7 cellular contexts compared by ENCODE assay signal in genomic region chr10:88386204-88386877, GRCh38.
DNase-seq lines count a peak whose midpoint lies in the region; ATAC-seq and TF ChIP-seq lines count a peak whose summit lies in the region.

No MANE protein-coding gene starts in this region.

- TF ChIP-seq POLR2A in transverse colon (IDR thresholded peaks at IDR 0.05), result no peak

- peaks cover 6% of the 10 kb centered on the region for H3K4me1 ChIP-seq in right cardiac atrium (ENCODE audit: control insufficient read depth, insufficient read depth, low read length)
- peaks cover 20 to 58% (median 37%) of the 10 kb centered on the region in 4 donors for H3K4me1 ChIP-seq in transverse colon

- H3K4me3 ChIP-seq in SK-N-MC (peak overlapping the region; percentile 66), right cardiac atrium (ENCODE audit: low read length) (peak overlapping the region; percentile 51), transverse colon (peak overlapping the region in 2 of 4 donors; percentile 5 to 25)

- TF ChIP-seq CTCF in transverse colon (IDR thresholded peaks at IDR 0.05), result no peak

- H3K36me3 ChIP-seq in SK-N-MC (ENCODE audit: insufficient read depth, low read length) (no peaks in the 10 kb centered on the region), transverse colon (no peaks in the 10 kb centered on the region)

- H3K27ac ChIP-seq in SK-N-MC (no peak overlapping the region), right cardiac atrium (ENCODE audit: low read length) (peak overlapping the region; percentile 86), transverse colon (peak overlapping the region; percentile 80 to 88 (median 86))

- H3K9ac ChIP-seq in SK-N-MC (ENCODE audit: insufficient read length), result no peak overlapping the region

- no peak for DNase-seq in SK-N-MC (ENCODE audit: low read depth, low spot score)
- no peak for DNase-seq in right cardiac atrium
- DNase-seq in transverse colon, result no peak
- no peak for DNase-seq in posterior vena cava (ENCODE audit: low spot score)
- no peak for DNase-seq in NCI-H446 treated with DMSO at 0.1 percent for 48 hours (lab: John Stamatoyannopoulos, UW)

- ATAC-seq in GM19025 (IDR thresholded peaks at IDR 0.05; ENCODE audit: low read depth, unreplicated experiment), result peak; percentile 39
- peak; percentile 44 for ATAC-seq in HG02970 (IDR thresholded peaks at IDR 0.05; ENCODE audit: low FRiP score, unreplicated experiment)
- peak; percentile 25 to 43 for ATAC-seq in right cardiac atrium

- WGBS in right cardiac atrium, result 12% methylated on average over 3 of the region's 3 CpGs
- 5 to 7% methylated on average over 3 of the region's 3 CpGs for WGBS in transverse colon (ENCODE audit: low coverage in 1 of 2), 2 donors

- intact Hi-C loops in right cardiac atrium (cut with DNase I), result loop anchor here (5.0 to 10.0 kb wide), 5 partner anchors 142 to 532 kb away; partner anchors contain the start of genes KLLN (in 2 of the 4) and PTEN (in 2 of the 4)
- intact Hi-C loops in transverse colon (cut with DNase I; ENCODE audit: low total_unique reads), result no loop called here
- intact Hi-C loops in posterior vena cava (cut with DNase I), result loop anchor here in 1 of 2 donors (5.0 to 10.0 kb wide), 2 partner anchors 142 to 534 kb away; no protein-coding TSS in a partner anchor

- H3K27me3 ChIP-seq in right cardiac atrium (ENCODE audit: control insufficient read depth, insufficient read depth), result no peaks in the 10 kb centered on the region
- no peaks in the 10 kb centered on the region for H3K27me3 ChIP-seq in transverse colon

- H3K9me3 ChIP-seq in SK-N-MC (ENCODE audit: low read depth, low read length) (no peaks in the 10 kb centered on the region), right cardiac atrium (ENCODE audit: control insufficient read depth, low read length) (no peaks in the 10 kb centered on the region), transverse colon (no peaks in the 10 kb centered on the region)

- no peak for TF ChIP-seq EP300 in transverse colon (IDR thresholded peaks at IDR 0.05; ENCODE audit: low read depth)

- in situ Hi-C loops in transverse colon (cut with MboI; ENCODE audit: low pct_ligation_motif_present in 1 of 4, low pct_unique_long_range_greater_than_20kb in 1 of 4, low sequenced_read_pairs in 3 of 4), result loop anchor here (10.0 to 25.0 kb wide), 3 partner anchors 522 to 532 kb away; partner anchors contain the start of genes KLLN (in 2 of the 4) and PTEN (in 2 of the 4)
